Comparison of ENCODE assay signal across 28 cellular contexts in genomic region chr4:53617101-53617680, GRCh38. TPM values are rescaled to one million over a fixed set of nuclear protein-coding genes. Genes with fewer than 3 reads are reported as not detected.
A peak's percentile ranks its signal among the peaks of the same experiment; 100 is the strongest.
DNase-seq lines count a peak whose midpoint lies in the region; ATAC-seq and TF ChIP-seq lines count a peak whose summit lies in the region.
"Had no signal": no experiment of that assay in that cellular context is flagged by ENCODE, and none has a peak within 500 bp of the region (broad histone marks: within the 10 kb centered on the region; RNA-seq: fewer than 3 reads in every experiment).

No MANE protein-coding gene starts in this region.

- peaks cover 0 to 3% (median 0%) of the 10 kb centered on the region in 3 donors for H3K9me3 ChIP-seq in body of pancreas
- H3K9me3 ChIP-seq: adrenal gland, suprapubic skin had no signal

- no peak for TF ChIP-seq CTCF in body of pancreas (IDR thresholded peaks at IDR 0.05)
- no peak for TF ChIP-seq CTCF in omental fat pad (IDR thresholded peaks at IDR 0.05)
- no peak for TF ChIP-seq CTCF in natural killer cell (IDR thresholded peaks at IDR 0.05)

- H3K27me3 Mint-ChIP-seq in natural killer cell (ENCODE audit: low read depth in 2 of 2) = no peaks in the 10 kb centered on the region

- no peaks in the 10 kb centered on the region for H3K27me3 ChIP-seq in body of pancreas
- H3K27me3 ChIP-seq: adrenal gland, spleen, suprapubic skin had no signal

- no peaks in the 10 kb centered on the region for H3K36me3 ChIP-seq in body of pancreas (replicated peaks in 1 of 2; ENCODE audit: insufficient read depth in 1 of 2, low read depth in 2 of 2)
- H3K36me3 ChIP-seq: adrenal gland, spleen, suprapubic skin had no signal

- peaks cover 29% of the 10 kb centered on the region for H3K4me1 ChIP-seq in body of pancreas
- H3K4me1 ChIP-seq: spleen, suprapubic skin had no signal

- no peaks in the 10 kb centered on the region for H3K4me1 Mint-ChIP-seq in natural killer cell
- H3K4me1 Mint-ChIP-seq: immature natural killer cell; naive B cell; stimulated activated memory B cell treated with anti-CD40 and anti-IgM and Interleukin-4, amounts not matched to agents 10 μg/mL and 1 μg/mL and 100 μg/mL, for 72 hours had no signal

- DNase-seq in COLO668 (lab: John Stamatoyannopoulos, UW; ENCODE audit: unreplicated experiment) = peak; percentile 8
- DNase-seq in NCI-H524 (lab: John Stamatoyannopoulos, UW) = peak; percentile 38 to 78
- no peak for DNase-seq in body of pancreas
- no peak for DNase-seq in omental fat pad (ENCODE audit: low spot score)
- no peak for DNase-seq in natural killer cell
- DNase-seq: activated naive CD4-positive, alpha-beta T cell treated with Interleukin-2 at 50 U/mL for 16 hours; activated T-cell treated with anti-CD3 and anti-CD28 coated beads, Interleukin-2, amount 50 U/mL, for 1 hour; adrenal gland; C1 segment of cervical spinal cord; Calu3; effector memory CD4-positive, alpha-beta T cell; GM23248; hippocampal formation; immature natural killer cell; KG1; naive B cell; NCI-H187; NCI-H446; retina; spleen; stimulated activated CD4-positive, alpha-beta T cell treated with anti-CD3 and anti-CD28 coated beads, Interleukin-4, amount 100 ng/mL, for 1 hour had no signal

- H3K4me3 ChIP-seq in body of pancreas = no peak overlapping the region
- H3K4me3 ChIP-seq: adrenal gland, GM23248, spleen, suprapubic skin had no signal

- H3K36me3 Mint-ChIP-seq in natural killer cell = no peaks in the 10 kb centered on the region
- H3K36me3 Mint-ChIP-seq: immature natural killer cell; naive B cell; stimulated activated memory B cell treated with anti-CD40 and anti-IgM and Interleukin-4, amounts not matched to agents 10 μg/mL and 1 μg/mL and 100 μg/mL, for 72 hours had no signal

- ATAC-seq in GM19463 (IDR thresholded peaks at IDR 0.05; ENCODE audit: unreplicated experiment) (peak; percentile 50), body of pancreas (no peak), HG03354 (IDR thresholded peaks at IDR 0.05; ENCODE audit: poor library complexity, severe bottlenecking, unreplicated experiment) (no peak), omental fat pad (ENCODE audit: low FRiP score) (no peak), natural killer cell (no peak)
- ATAC-seq: esophagus mucosa; left lobe of liver; stimulated activated memory B cell treated with anti-CD40 and anti-IgM and Interleukin-4, amounts not matched to agents 10 μg/mL and 1 μg/mL and 100 μg/mL, for 72 hours had no signal

- TF ChIP-seq POLR2A in body of pancreas (IDR thresholded peaks at IDR 0.05) = no peak

- no peak overlapping the region for H3K4me3 Mint-ChIP-seq in natural killer cell
- H3K4me3 Mint-ChIP-seq: immature natural killer cell; naive B cell; stimulated activated memory B cell treated with anti-CD40 and anti-IgM and Interleukin-4, amounts not matched to agents 10 μg/mL and 1 μg/mL and 100 μg/mL, for 72 hours; T-helper 1 cell treated with Interleukin-12 subunit alpha and Interleukin-12 subunit beta and Interleukin-4 antibody, amounts not matched to agents 30 μg/mL and 1 μg/mL, for 36 hours had no signal

- intact Hi-C loops in body of pancreas (cut with DNase I) = no loop called here
- intact Hi-C loops in natural killer cell (cut with micrococcal nuclease) = no loop called here

- peaks cover 0 to 2% of the 10 kb centered on the region in 2 donors for H3K9me3 Mint-ChIP-seq in natural killer cell

- no peak overlapping the region for H3K27ac Mint-ChIP-seq in natural killer cell
- H3K27ac Mint-ChIP-seq: immature natural killer cell; stimulated activated memory B cell treated with anti-CD40 and anti-IgM and Interleukin-4, amounts not matched to agents 10 μg/mL and 1 μg/mL and 100 μg/mL, for 72 hours; T-helper 1 cell treated with Interleukin-12 subunit alpha and Interleukin-12 subunit beta and Interleukin-4 antibody, amounts not matched to agents 30 μg/mL and 1 μg/mL, for 36 hours had no signal

- peak overlapping the region in 3 of 4 donors; percentile 60 to 73 (median 61) for H3K27ac ChIP-seq in body of pancreas
- H3K27ac ChIP-seq: adrenal gland, GM23248, spleen, suprapubic skin had no signal

RNA-seq across cellular contexts. Expression of gene LNX1, which starts 25.9 kb away (rescaled TPM):
- 10 to 100 TPM; 15.2 to 17.1 TPM for total RNA-seq in body of pancreas
- total RNA-seq in omental fat pad = 10 to 100 TPM in 2 of 4 donors, 1 to 10 TPM in 2; 7.2 to 72.4 (median 19.0) TPM
- not detected for total RNA-seq in natural killer cell

Comparison
In these comparisons a context has a peak if more than half of its experiments do, and no peak if none do; other contexts are left out.
1. DNase-seq: peak in COLO668 (single experiment) and NCI-H524 (2 of 2); none in body of pancreas (0 of 4), omental fat pad (single experiment) and natural killer cell (single experiment).
2. RNA of gene LNX1, which starts 25.9 kb away (total RNA-seq): 7.2 to 72.4 TPM in omental fat pad and 15.2 to 17.1 TPM in body of pancreas; not detected in natural killer cell; every median in the first group is over 4 times any median in the second.